ENCODE assay signal across 9 cellular contexts in genomic region chr13:39688699-39689405, GRCh38. TPM values are rescaled to one million over a fixed set of nuclear protein-coding genes. Genes with fewer than 3 reads are reported as not detected.
A peak's percentile ranks its signal among the peaks of the same experiment; 100 is the strongest.
DNase-seq lines count a peak whose midpoint lies in the region; ATAC-seq and TF ChIP-seq lines count a peak whose summit lies in the region.
"Had no signal": no experiment of that assay in that cellular context is flagged by ENCODE, and none has a peak within 500 bp of the region (broad histone marks: within the 10 kb centered on the region; RNA-seq: fewer than 3 reads in every experiment).

No MANE protein-coding gene starts in this region.

- ATAC-seq in GM18508 (IDR thresholded peaks at IDR 0.05; ENCODE audit: insufficient read depth, unreplicated experiment), result peak; percentile 73
- peak; percentile 85 for ATAC-seq in GM21529 (IDR thresholded peaks at IDR 0.05; ENCODE audit: unreplicated experiment)
- peak; percentile 89 for ATAC-seq in HG03565 (IDR thresholded peaks at IDR 0.05; ENCODE audit: unreplicated experiment)

- no peak overlapping the region for H3K27ac Mint-ChIP-seq in MCF 10A (ENCODE audit: low read depth, unreplicated experiment)

- no peaks in the 10 kb centered on the region for H3K9me3 Mint-ChIP-seq in MCF 10A (ENCODE audit: unreplicated experiment)

- BruUV-seq in MCF 10A (replicated peaks; lab: Mats Ljungman, UMichigan), result no TSS peak

- TF ChIP-seq CTCF in fibroblast of pulmonary artery (IDR thresholded peaks at IDR 0.05; ENCODE audit: low read length, missing control alignments), result no peak
- no peak for TF ChIP-seq CTCF in MCF 10A (IDR thresholded peaks at IDR 0.05; ENCODE audit: unreplicated experiment)

- POLR2A ChIA-PET in MCF 10A (lab: Yijun Ruan, JAX), result no interaction called here

- no peak overlapping the region for H3K4me3 ChIP-seq in fibroblast of pulmonary artery (replicated peaks; ENCODE audit: low read depth, low read length)
- H3K4me3 ChIP-seq: spleen had no signal

- H3K4me3 Mint-ChIP-seq in MCF 10A (ENCODE audit: unreplicated experiment), result no peak overlapping the region

- intact Hi-C loops in MCF 10A (cut with micrococcal nuclease), result loop anchor here (10.0 kb wide), 2 partner anchors 376 to 1236 kb away; no protein-coding TSS in a partner anchor

- H3K4me1 Mint-ChIP-seq in MCF 10A (ENCODE audit: insufficient read depth, unreplicated experiment), result no peaks in the 10 kb centered on the region

- no peaks in the 10 kb centered on the region for H3K27me3 Mint-ChIP-seq in MCF 10A (ENCODE audit: insufficient read depth, unreplicated experiment)

- CTCF ChIA-PET in MCF 10A (lab: Yijun Ruan, JAX), result interaction anchor here (7.6 kb wide), 1 partner anchor 994 kb away, joined by 84 read pairs; no protein-coding TSS in a partner anchor

- DNase-seq in fibroblast of pulmonary artery (ENCODE audit: low read depth) (peak; percentile 13), HT-29 (ENCODE audit: low spot score) (no peak), kidney glomerular epithelial cell (lab: John Stamatoyannopoulos, UW) (no peak), NCI-H774 (lab: John Stamatoyannopoulos, UW) (no peak), MCF 10A (ENCODE audit: unreplicated experiment) (no peak)
- DNase-seq: spleen had no signal

- H3K36me3 Mint-ChIP-seq in MCF 10A (ENCODE audit: insufficient read depth, unreplicated experiment), result peaks cover 6% of the 10 kb centered on the region

RNA-seq across cellular contexts. Expression of gene COG6, which starts 33.4 kb away (rescaled TPM):
- 13.2 and 15.6 TPM in 2 replicates for total RNA-seq in HT-29 (2014; rRNA removed; shearing (Covaris generic))
- total RNA-seq in MCF 10A (2022), result 28.8 and 37.6 TPM in 2 replicates
